1 cellular context compared by ENCODE assay signal in the genomic region with DNA sequence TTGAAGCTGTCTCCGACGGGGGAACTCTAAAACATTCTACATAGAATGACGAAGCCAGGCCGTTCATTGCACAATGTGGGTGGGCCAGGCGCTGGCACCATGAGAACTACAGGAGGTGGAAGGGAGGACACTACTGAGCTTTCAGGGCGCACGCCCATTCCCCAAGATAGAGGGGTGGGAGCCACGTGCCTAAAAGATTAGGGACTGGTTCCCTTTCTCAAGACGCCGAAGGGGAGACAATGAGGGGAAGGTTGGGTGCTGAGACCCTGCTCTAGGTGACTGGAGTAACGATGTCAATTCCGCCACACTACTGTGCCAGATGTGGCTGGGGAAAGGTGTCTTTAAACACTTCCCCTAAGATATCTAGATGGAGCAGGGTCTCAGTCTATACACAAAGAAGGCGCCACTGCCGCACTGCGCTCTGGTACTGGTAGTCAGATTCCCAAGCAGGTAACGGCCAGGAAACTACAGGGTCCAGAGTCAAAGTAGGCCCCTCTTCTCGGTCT.
TF ChIP-seq lines count a peak whose summit lies in the region.

No MANE protein-coding gene starts in this region.

TF ChIP-seq in H1, 55 proteins besides CTCF, POLR2A, EP300 and RAD21:
- TF ChIP-seq, protein P1, sequence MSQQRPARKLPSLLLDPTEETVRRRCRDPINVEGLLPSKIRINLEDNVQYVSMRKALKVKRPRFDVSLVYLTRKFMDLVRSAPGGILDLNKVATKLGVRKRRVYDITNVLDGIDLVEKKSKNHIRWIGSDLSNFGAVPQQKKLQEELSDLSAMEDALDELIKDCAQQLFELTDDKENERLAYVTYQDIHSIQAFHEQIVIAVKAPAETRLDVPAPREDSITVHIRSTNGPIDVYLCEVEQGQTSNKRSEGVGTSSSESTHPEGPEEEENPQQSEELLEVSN (IDR thresholded peaks at IDR 0.05), result peak; percentile 3; the same call in 1 of the 2 replicates
- TF ChIP-seq, protein P2, sequence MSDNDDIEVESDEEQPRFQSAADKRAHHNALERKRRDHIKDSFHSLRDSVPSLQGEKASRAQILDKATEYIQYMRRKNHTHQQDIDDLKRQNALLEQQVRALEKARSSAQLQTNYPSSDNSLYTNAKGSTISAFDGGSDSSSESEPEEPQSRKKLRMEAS (IDR thresholded peaks at IDR 0.05), result peak; percentile 86
- TF ChIP-seq SAP30 (IDR thresholded peaks at IDR 0.05; ENCODE audit: insufficient read depth, insufficient replicate concordance, low read length), result peak; percentile 83
- TF ChIP-seq, protein P3, sequence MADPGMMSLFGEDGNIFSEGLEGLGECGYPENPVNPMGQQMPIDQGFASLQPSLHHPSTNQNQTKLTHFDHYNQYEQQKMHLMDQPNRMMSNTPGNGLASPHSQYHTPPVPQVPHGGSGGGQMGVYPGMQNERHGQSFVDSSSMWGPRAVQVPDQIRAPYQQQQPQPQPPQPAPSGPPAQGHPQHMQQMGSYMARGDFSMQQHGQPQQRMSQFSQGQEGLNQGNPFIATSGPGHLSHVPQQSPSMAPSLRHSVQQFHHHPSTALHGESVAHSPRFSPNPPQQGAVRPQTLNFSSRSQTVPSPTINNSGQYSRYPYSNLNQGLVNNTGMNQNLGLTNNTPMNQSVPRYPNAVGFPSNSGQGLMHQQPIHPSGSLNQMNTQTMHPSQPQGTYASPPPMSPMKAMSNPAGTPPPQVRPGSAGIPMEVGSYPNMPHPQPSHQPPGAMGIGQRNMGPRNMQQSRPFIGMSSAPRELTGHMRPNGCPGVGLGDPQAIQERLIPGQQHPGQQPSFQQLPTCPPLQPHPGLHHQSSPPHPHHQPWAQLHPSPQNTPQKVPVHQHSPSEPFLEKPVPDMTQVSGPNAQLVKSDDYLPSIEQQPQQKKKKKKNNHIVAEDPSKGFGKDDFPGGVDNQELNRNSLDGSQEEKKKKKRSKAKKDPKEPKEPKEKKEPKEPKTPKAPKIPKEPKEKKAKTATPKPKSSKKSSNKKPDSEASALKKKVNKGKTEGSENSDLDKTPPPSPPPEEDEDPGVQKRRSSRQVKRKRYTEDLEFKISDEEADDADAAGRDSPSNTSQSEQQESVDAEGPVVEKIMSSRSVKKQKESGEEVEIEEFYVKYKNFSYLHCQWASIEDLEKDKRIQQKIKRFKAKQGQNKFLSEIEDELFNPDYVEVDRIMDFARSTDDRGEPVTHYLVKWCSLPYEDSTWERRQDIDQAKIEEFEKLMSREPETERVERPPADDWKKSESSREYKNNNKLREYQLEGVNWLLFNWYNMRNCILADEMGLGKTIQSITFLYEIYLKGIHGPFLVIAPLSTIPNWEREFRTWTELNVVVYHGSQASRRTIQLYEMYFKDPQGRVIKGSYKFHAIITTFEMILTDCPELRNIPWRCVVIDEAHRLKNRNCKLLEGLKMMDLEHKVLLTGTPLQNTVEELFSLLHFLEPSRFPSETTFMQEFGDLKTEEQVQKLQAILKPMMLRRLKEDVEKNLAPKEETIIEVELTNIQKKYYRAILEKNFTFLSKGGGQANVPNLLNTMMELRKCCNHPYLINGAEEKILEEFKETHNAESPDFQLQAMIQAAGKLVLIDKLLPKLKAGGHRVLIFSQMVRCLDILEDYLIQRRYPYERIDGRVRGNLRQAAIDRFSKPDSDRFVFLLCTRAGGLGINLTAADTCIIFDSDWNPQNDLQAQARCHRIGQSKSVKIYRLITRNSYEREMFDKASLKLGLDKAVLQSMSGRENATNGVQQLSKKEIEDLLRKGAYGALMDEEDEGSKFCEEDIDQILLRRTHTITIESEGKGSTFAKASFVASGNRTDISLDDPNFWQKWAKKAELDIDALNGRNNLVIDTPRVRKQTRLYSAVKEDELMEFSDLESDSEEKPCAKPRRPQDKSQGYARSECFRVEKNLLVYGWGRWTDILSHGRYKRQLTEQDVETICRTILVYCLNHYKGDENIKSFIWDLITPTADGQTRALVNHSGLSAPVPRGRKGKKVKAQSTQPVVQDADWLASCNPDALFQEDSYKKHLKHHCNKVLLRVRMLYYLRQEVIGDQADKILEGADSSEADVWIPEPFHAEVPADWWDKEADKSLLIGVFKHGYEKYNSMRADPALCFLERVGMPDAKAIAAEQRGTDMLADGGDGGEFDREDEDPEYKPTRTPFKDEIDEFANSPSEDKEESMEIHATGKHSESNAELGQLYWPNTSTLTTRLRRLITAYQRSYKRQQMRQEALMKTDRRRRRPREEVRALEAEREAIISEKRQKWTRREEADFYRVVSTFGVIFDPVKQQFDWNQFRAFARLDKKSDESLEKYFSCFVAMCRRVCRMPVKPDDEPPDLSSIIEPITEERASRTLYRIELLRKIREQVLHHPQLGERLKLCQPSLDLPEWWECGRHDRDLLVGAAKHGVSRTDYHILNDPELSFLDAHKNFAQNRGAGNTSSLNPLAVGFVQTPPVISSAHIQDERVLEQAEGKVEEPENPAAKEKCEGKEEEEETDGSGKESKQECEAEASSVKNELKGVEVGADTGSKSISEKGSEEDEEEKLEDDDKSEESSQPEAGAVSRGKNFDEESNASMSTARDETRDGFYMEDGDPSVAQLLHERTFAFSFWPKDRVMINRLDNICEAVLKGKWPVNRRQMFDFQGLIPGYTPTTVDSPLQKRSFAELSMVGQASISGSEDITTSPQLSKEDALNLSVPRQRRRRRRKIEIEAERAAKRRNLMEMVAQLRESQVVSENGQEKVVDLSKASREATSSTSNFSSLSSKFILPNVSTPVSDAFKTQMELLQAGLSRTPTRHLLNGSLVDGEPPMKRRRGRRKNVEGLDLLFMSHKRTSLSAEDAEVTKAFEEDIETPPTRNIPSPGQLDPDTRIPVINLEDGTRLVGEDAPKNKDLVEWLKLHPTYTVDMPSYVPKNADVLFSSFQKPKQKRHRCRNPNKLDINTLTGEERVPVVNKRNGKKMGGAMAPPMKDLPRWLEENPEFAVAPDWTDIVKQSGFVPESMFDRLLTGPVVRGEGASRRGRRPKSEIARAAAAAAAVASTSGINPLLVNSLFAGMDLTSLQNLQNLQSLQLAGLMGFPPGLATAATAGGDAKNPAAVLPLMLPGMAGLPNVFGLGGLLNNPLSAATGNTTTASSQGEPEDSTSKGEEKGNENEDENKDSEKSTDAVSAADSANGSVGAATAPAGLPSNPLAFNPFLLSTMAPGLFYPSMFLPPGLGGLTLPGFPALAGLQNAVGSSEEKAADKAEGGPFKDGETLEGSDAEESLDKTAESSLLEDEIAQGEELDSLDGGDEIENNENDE (IDR thresholded peaks at IDR 0.05; ENCODE audit: insufficient replicate concordance, low read length), result no peak
- no peak for TF ChIP-seq ASH2L (IDR thresholded peaks at IDR 0.05; ENCODE audit: low read length)
- 0 out of 2 replicates have a peak, but pooled peaks have one; percentile 6 for TF ChIP-seq RBBP5 (IDR thresholded peaks at IDR 0.05; ENCODE audit: borderline replicate concordance, low read depth, low read length)
- peak; percentile 83 for TF ChIP-seq CEBPB (IDR thresholded peaks at IDR 0.05; ENCODE audit: low read depth, low read length)
- TF ChIP-seq TBP (IDR thresholded peaks at IDR 0.05; ENCODE audit: low read depth, low read length), result peak; percentile 1; the same call in 1 of the 2 replicates
- TF ChIP-seq RNF2 (IDR thresholded peaks at IDR 0.05; ENCODE audit: borderline replicate concordance, low read depth, low read length, missing control alignments, poor library complexity, severe bottlenecking), result no peak
- TF ChIP-seq POLR2AphosphoS5 (IDR thresholded peaks at IDR 0.05; ENCODE audit: low read depth, low read length), result peak; percentile 73; the same call in 1 of the 2 replicates
- peak in 1 of 2 experiments; percentile 82; a peak in 1 of 4 replicates for TF ChIP-seq SIN3A (conservative IDR thresholded peaks at IDR 0.05 in 1 of 2, IDR thresholded peaks at IDR 0.05 in 1 of 2; ENCODE audit: low read depth in 1 of 2, low read length in 2 of 2)
